Comparison of ENCODE assay signal across 10 cellular contexts in the genomic region with DNA sequence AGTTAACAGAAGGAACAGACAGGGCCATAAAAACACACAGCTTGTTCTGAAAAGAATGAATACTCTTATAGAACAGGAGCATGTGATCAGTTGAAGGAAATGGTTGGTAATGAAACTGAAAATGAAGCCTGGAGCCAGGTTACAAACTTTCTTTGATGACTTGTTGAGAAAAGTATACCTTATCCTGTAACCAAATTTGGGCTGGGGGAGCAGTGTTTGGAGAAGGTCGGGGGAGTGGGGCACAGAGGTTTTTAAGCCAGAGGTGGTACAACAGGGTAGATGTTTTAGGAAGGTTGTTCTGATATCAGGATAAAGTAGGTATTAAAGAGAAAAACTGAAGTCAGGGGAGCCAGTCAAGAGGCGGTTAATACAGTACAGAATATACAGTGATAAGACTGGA. TPM values are rescaled to one million over a fixed set of nuclear protein-coding genes. Genes with fewer than 3 reads are reported as not detected.
DNase-seq lines count a peak whose midpoint lies in the region; ATAC-seq, FAIRE-seq and TF ChIP-seq lines count a peak whose summit lies in the region.
"Had no signal": no experiment of that assay in that cellular context is flagged by ENCODE, and none has a peak within 500 bp of the region (broad histone marks: within the 10 kb centered on the region; RNA-seq: fewer than 3 reads in every experiment).

No MANE protein-coding gene starts in this region.

- ATAC-seq in GM18519 (IDR thresholded peaks at IDR 0.05; ENCODE audit: low FRiP score, unreplicated experiment) (peak; percentile 92), GM21390 (IDR thresholded peaks at IDR 0.05; ENCODE audit: unreplicated experiment) (peak; percentile 95), HG03159 (IDR thresholded peaks at IDR 0.05; ENCODE audit: unreplicated experiment) (peak; percentile 95)
- ATAC-seq in activated naive CD8-positive, alpha-beta T cell treated with anti-CD3 and anti-CD28 coated beads, Interleukin-2, amount 10 ng/mL, durations not matched to agents 7 days and 5 days (ENCODE audit: low read depth), result peak; percentile 96

- peaks cover 22% of the 10 kb centered on the region for H3K4me1 Mint-ChIP-seq in activated naive CD8-positive, alpha-beta T cell treated with anti-CD3 and anti-CD28 coated beads, Interleukin-2, amount 10 ng/mL, durations not matched to agents 7 days and 5 days

- TF ChIP-seq CTCF in dorsolateral prefrontal cortex (IDR thresholded peaks at IDR 0.05 in 54 of 56, conservative IDR thresholded peaks at IDR 0.05 in 2 of 56; ENCODE audit: low read depth in 1 of 56, partially characterized antibody in 56 of 56) (no peak), D721Med (IDR thresholded peaks at IDR 0.05; ENCODE audit: insufficient read depth, missing control alignments) (no peak)

- H3K4me3 Mint-ChIP-seq in activated naive CD8-positive, alpha-beta T cell treated with anti-CD3 and anti-CD28 coated beads, Interleukin-2, amount 10 ng/mL, durations not matched to agents 7 days and 5 days, result peak overlapping the region; percentile 77

- H3K27ac ChIP-seq in dorsolateral prefrontal cortex, result no peak overlapping the region
- H3K27ac ChIP-seq: Peyer's patch had no signal

- no peaks in the 10 kb centered on the region for H3K27me3 ChIP-seq in dorsolateral prefrontal cortex
- H3K27me3 ChIP-seq: Peyer's patch had no signal

- no peak for FAIRE-seq in D721Med (lab: Jason Lieb, UNC)
- FAIRE-seq: keratinocyte had no signal

- H3K27me3 Mint-ChIP-seq in activated naive CD8-positive, alpha-beta T cell treated with anti-CD3 and anti-CD28 coated beads, Interleukin-2, amount 10 ng/mL, durations not matched to agents 7 days and 5 days, result no peaks in the 10 kb centered on the region

- intact Hi-C loops in dorsolateral prefrontal cortex (cut with DNase I), result loop anchor here (10.0 kb wide), 1 partner anchor 145 kb away; the partner anchor contains the start of gene LDHB (in 2 of the 2)

- peak overlapping the region; percentile 92 for H3K27ac Mint-ChIP-seq in activated naive CD8-positive, alpha-beta T cell treated with anti-CD3 and anti-CD28 coated beads, Interleukin-2, amount 10 ng/mL, durations not matched to agents 7 days and 5 days

- H3K4me3 ChIP-seq in dorsolateral prefrontal cortex, result no peak overlapping the region
- H3K4me3 ChIP-seq: Peyer's patch had no signal

- POLR2A ChIA-PET in activated naive CD8-positive, alpha-beta T cell treated with anti-CD3 and anti-CD28 coated beads, Interleukin-2, amount 10 ng/mL, durations not matched to agents 7 days and 5 days (lab: Charles Lee), result interaction anchor here (1.2 to 2.6 kb wide), 3 partner anchors 18 to 148 kb away, joined by 4 to 13 read pairs (median 5); partner anchors contain the start of genes LDHB and PYROXD1

- H3K36me3 Mint-ChIP-seq in activated naive CD8-positive, alpha-beta T cell treated with anti-CD3 and anti-CD28 coated beads, Interleukin-2, amount 10 ng/mL, durations not matched to agents 7 days and 5 days, result peaks cover 34% of the 10 kb centered on the region

- no peaks in the 10 kb centered on the region for H3K9me3 Mint-ChIP-seq in activated naive CD8-positive, alpha-beta T cell treated with anti-CD3 and anti-CD28 coated beads, Interleukin-2, amount 10 ng/mL, durations not matched to agents 7 days and 5 days

- DNase-seq in activated naive CD8-positive, alpha-beta T cell treated with anti-CD3 and anti-CD28 coated beads, Interleukin-2, amount 10 ng/mL, durations not matched to agents 7 days and 5 days, result no peak
- DNase-seq in NCI-H1694 (lab: John Stamatoyannopoulos, UW) (no peak), dorsolateral prefrontal cortex (no peak), D721Med (ENCODE audit: insufficient read length, low spot score) (no peak), C1 segment of cervical spinal cord (lab: John Stamatoyannopoulos, UW) (no peak)
- DNase-seq: Peyer's patch had no signal

RNA-seq across cellular contexts. Expression of gene GOLT1B, which starts 8.2 kb away (rescaled TPM):
- total RNA-seq in activated naive CD8-positive, alpha-beta T cell treated with anti-CD3 and anti-CD28 coated beads, Interleukin-2, amount 10 ng/mL, durations not matched to agents 7 days and 5 days, result 10 to 100 TPM; 33.2 to 38.1 TPM
- 10 to 100 TPM; 21.3 to 60.3 (median 35.8) TPM for total RNA-seq in dorsolateral prefrontal cortex

RNA-seq across cellular contexts. Expression of gene RECQL, which starts 8.3 kb away (rescaled TPM):
- total RNA-seq in activated naive CD8-positive, alpha-beta T cell treated with anti-CD3 and anti-CD28 coated beads, Interleukin-2, amount 10 ng/mL, durations not matched to agents 7 days and 5 days, result 10 to 100 TPM; 82.1 to 86.8 TPM
- 10 to 100 TPM in 116 of 120 experiments, 1 to 10 TPM in 4; 7.6 to 21.9 (median 13.8) TPM for total RNA-seq in dorsolateral prefrontal cortex

RNA-seq across cellular contexts. Expression of gene SPX, which starts 16.3 kb away (rescaled TPM):
- under 1 TPM; 0.11 to 0.23 TPM for total RNA-seq in activated naive CD8-positive, alpha-beta T cell treated with anti-CD3 and anti-CD28 coated beads, Interleukin-2, amount 10 ng/mL, durations not matched to agents 7 days and 5 days
- 10 to 100 TPM in 117 of 120 experiments, 1 to 10 TPM in 3; 7.1 to 49.5 (median 20.8) TPM for total RNA-seq in dorsolateral prefrontal cortex
- total RNA-seq: Peyer's patch had no signal

Comparison
In these comparisons a context has a peak if more than half of its experiments do, and no peak if none do; other contexts are left out.
1. RNA of gene SPX, which starts 16.3 kb away (total RNA-seq): 7.1 to 49.5 TPM in dorsolateral prefrontal cortex; 0.11 to 0.23 TPM in activated naive CD8-positive, alpha-beta T cell treated with anti-CD3 and anti-CD28 coated beads, Interleukin-2, amount 10 ng/mL, durations not matched to agents 7 days and 5 days; every median in the first group is over 4 times any median in the second.
2. Peak in every context shown above with its lines, with median percentiles within 50 percentile points of each other: ATAC-seq.